ENCODE assay signal across 8 cellular contexts in the genomic region with DNA sequence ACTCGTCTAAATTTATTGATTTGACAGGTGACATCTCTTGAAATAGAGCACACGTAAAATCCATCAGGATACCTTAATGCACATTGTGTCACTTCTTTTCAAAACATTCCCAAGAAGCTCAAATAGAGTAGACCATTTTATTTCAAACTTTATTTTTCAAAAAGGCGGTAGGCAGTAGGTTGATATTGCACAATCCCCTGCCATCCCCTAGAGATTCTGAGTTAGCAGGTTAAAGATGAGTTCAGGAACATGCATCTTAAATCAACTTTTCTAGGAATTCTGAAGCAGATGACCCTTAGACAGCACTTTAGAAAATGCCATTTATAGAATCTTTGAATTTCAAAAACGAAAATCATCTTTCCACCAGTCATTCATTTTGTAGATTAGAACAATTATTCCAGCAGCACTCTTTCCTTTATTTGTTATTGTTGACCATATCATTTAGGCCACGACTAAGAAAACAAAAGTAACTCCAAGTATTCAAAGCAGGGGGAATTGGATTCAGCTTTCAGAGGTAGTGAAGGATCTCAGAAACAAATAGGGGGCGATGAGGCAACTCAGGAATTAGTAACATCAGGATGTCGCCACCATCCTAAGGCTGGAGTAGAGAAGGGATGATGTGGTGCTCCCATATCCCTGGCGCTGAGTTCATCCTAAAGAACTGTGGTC.
"Had no signal": no experiment of that assay in that cellular context is flagged by ENCODE, and none has a peak within 500 bp of the region (broad histone marks: within the 10 kb centered on the region; RNA-seq: fewer than 3 reads in every experiment).

No MANE protein-coding gene starts in this region.

- H3K4me1 Mint-ChIP-seq: H9 had no signal

- H3K4me3 Mint-ChIP-seq: H9 had no signal

- H3K27ac ChIP-seq: GM23248 had no signal

- H3K27ac Mint-ChIP-seq: H9 had no signal

- FAIRE-seq: H54, HTR-8/SVneo, K562 had no signal

- H2AFZ ChIP-seq: GM23248 had no signal

- H3K9ac ChIP-seq: GM23248 had no signal

- ATAC-seq: K562 had no signal

- H3K4me3 ChIP-seq: GM23248, K562 had no signal

- DNase-seq: GM23248, GOT3, H9, HCEC 1CT, KG1 had no signal
